Comparison of ENCODE assay signal across 2 cellular contexts in genomic region chr1:40221471-40221905, GRCh38. TPM values are rescaled to one million over a fixed set of nuclear protein-coding genes. Genes with fewer than 3 reads are reported as not detected.
"Had no signal": no experiment of that assay in that cellular context is flagged by ENCODE, and none has a peak within 500 bp of the region (broad histone marks: within the 10 kb centered on the region; RNA-seq: fewer than 3 reads in every experiment).

No MANE protein-coding gene starts in this region.

RNA-seq across cellular contexts. Expression of gene TMCO2, which starts 26.2 kb away (rescaled TPM):
- total RNA-seq: G401, GM12878 had no signal
- polyA plus RNA-seq: GM12878 had no signal
